In the genomic region with DNA sequence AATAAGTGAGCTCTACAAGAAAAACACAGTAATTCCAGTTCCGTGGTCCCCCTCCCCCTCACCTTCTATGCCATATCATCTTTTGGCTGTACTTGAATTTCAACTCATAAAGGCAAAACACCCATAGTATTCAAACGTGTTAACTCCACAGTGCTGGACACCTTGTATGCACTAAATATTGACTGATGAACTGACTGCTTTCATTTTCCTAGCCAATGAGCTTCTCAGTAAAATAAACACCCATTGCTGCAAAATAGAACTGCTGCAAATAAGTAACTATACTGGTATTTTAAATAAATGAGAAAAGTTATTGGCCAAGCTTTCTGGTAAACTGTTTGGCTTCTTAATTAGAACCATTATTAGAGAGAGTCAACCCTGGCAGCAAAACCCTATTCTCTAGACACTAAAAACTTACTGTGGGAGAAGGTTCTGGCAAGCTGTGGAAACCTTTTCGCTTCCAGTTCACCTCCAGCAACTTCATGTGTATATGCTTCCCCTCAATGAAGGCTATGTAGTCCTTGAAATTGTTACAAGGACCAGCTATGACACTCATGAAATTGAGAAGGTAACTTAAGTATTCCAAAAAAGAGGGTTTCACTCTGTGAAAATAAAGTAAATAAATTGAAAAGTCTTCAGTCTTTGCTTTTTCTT, we compare ENCODE assay signal across 8 cellular contexts.
DNase-seq lines count a peak whose midpoint lies in the region; ATAC-seq and TF ChIP-seq lines count a peak whose summit lies in the region.
"Had no signal": no experiment of that assay in that cellular context is flagged by ENCODE, and none has a peak within 500 bp of the region (broad histone marks: within the 10 kb centered on the region; RNA-seq: fewer than 3 reads in every experiment).

No MANE protein-coding gene starts in this region.

- H3K4me3 ChIP-seq in GM23248, result no peak overlapping the region
- peak overlapping the region in 2 of 4 donors; percentile 20 to 26 for H3K4me3 ChIP-seq in gastrocnemius medialis
- H3K4me3 ChIP-seq: hepatocyte had no signal

- no peak overlapping the region for H3K9ac ChIP-seq in GM23248

- in situ Hi-C loops in GM23248 (cut with MboI) (no loop called here), gastrocnemius medialis (cut with MboI; ENCODE audit: low sequenced_read_pairs in 4 of 4) (no loop called here)

- intact Hi-C loops in gastrocnemius medialis (cut with DNase I; ENCODE audit: low total_unique reads), result loop anchor here (1.0 to 10.0 kb wide), 2 partner anchors 34 to 89 kb away; a partner anchor contains a TSS

- peaks cover 9% of the 10 kb centered on the region; the same call in 1 of the 2 replicates for H3F3A ChIP-seq in GM23248 (ENCODE audit: insufficient read depth)

- TF ChIP-seq CTCF in gastrocnemius medialis (IDR thresholded peaks at IDR 0.05 in 4 of 5, conservative IDR thresholded peaks at IDR 0.05 in 1 of 5), result no peak

- H2AFZ ChIP-seq in GM23248, result peak overlapping the region; percentile 52; the same call in 1 of the 2 replicates
- H2AFZ ChIP-seq: hepatocyte had no signal

- ATAC-seq in left lobe of liver, result peak; percentile 60
- peak in 1 of 2 donors; percentile 16 for ATAC-seq in gastrocnemius medialis
- ATAC-seq in GM18511 (IDR thresholded peaks at IDR 0.05; ENCODE audit: unreplicated experiment), result no peak
- no peak for ATAC-seq in GM21526 (IDR thresholded peaks at IDR 0.05; ENCODE audit: low FRiP score, unreplicated experiment)

- H3K4me1 ChIP-seq in GM23248 (ENCODE audit: insufficient read depth) (peaks cover 12% of the 10 kb centered on the region), gastrocnemius medialis (peaks cover 5 to 6% of the 10 kb centered on the region in 2 donors)

- H3K9me3 ChIP-seq in GM23248 (ENCODE audit: low read depth), result no peaks in the 10 kb centered on the region
- H3K9me3 ChIP-seq in gastrocnemius medialis, result no peaks in the 10 kb centered on the region

- WGBS in GM23248 (ENCODE audit: low coverage in 1 of 2, low lambda C conversion rate in 2 of 2, missing lambda C conversion rate in 2 of 2), 2 experiments, result 69 to 74% methylated on average over 3 of the region's 3 CpGs

- H3K79me2 ChIP-seq in GM23248 (ENCODE audit: insufficient read depth), result no peaks in the 10 kb centered on the region
- H3K79me2 ChIP-seq: hepatocyte had no signal

- H3K27me3 ChIP-seq in GM23248 (replicated peaks; ENCODE audit: insufficient read depth) (no peaks in the 10 kb centered on the region), gastrocnemius medialis (no peaks in the 10 kb centered on the region)
- H3K27me3 ChIP-seq: hepatocyte had no signal

- DNase-seq in GM23248 (no peak), NAMALWA (ENCODE audit: low spot score) (peak; percentile 7), left lobe of liver (ENCODE audit: low spot score) (no peak), gastrocnemius medialis (no peak), NCI-H146 (lab: John Stamatoyannopoulos, UW) (no peak)

- H4K20me1 ChIP-seq in GM23248 (ENCODE audit: insufficient read depth), result no peaks in the 10 kb centered on the region

- TF ChIP-seq POLR2A in gastrocnemius medialis (IDR thresholded peaks at IDR 0.05), result no peak

- H3K4me2 ChIP-seq in GM23248 (ENCODE audit: unreplicated experiment), result no peak overlapping the region

- H3K36me3 ChIP-seq in GM23248 (ENCODE audit: low read depth) (no peaks in the 10 kb centered on the region), gastrocnemius medialis (no peaks in the 10 kb centered on the region)

- no peaks in the 10 kb centered on the region for H3K9me2 ChIP-seq in GM23248 (ENCODE audit: insufficient read depth)

- H3K27ac ChIP-seq in GM23248 (no peak overlapping the region), gastrocnemius medialis (peak overlapping the region; percentile 25 to 70 (median 41))
